16 cellular contexts compared by ENCODE assay signal in the genomic region with DNA sequence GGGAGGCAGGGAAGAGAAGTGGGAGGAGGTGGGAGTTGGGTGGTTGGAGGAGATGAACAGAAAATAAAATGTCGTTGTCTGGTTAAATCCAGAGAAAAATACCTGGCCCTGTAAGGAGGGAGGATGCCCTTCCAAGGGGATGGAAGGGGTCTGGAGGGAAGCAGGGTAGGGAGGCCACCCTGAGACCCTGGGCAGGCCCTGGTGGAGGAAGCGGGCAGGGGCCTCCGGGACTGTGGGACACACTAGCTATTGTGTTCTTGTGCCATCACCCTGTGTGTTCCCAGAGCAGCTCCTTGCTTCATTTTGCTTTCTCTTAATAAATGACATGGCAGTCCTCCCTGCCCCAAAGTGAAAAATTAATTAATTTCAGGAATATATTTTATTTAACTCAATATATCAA. TPM values are rescaled to one million over a fixed set of nuclear protein-coding genes. Genes with fewer than 3 reads are reported as not detected.
DNase-seq lines count a peak whose midpoint lies in the region; ATAC-seq and TF ChIP-seq lines count a peak whose summit lies in the region.
"Had no signal": no experiment of that assay in that cellular context is flagged by ENCODE, and none has a peak within 500 bp of the region (broad histone marks: within the 10 kb centered on the region; RNA-seq: fewer than 3 reads in every experiment).

No MANE protein-coding gene starts in this region.

- intact Hi-C loops in IMR-90 (cut with micrococcal nuclease) = loop anchor here (2.0 kb wide), 1 partner anchor 250 kb away; no protein-coding TSS in a partner anchor

- no peak overlapping the region for H4K91ac ChIP-seq in IMR-90 (ENCODE audit: insufficient read depth, low read depth, low read length)

- no peak overlapping the region for H3K4me3 Mint-ChIP-seq in activated CD4-positive, alpha-beta T cell treated with anti-CD3 and anti-CD28 coated beads, Interleukin-2, amount 10 ng/mL, durations not matched to agents 7 days and 5 days
- peak overlapping the region; percentile 35 for H3K4me3 Mint-ChIP-seq in activated naive CD8-positive, alpha-beta T cell treated with anti-CD3 and anti-CD28 coated beads, Interleukin-2, amount 10 ng/mL, durations not matched to agents 7 days and 5 days
- H3K4me3 Mint-ChIP-seq: H9 had no signal

- peaks cover 79% of the 10 kb centered on the region for H3K4me1 Mint-ChIP-seq in activated CD4-positive, alpha-beta T cell treated with anti-CD3 and anti-CD28 coated beads, Interleukin-2, amount 10 ng/mL, durations not matched to agents 7 days and 5 days
- peaks cover 58% of the 10 kb centered on the region for H3K4me1 Mint-ChIP-seq in activated naive CD8-positive, alpha-beta T cell treated with anti-CD3 and anti-CD28 coated beads, Interleukin-2, amount 10 ng/mL, durations not matched to agents 7 days and 5 days
- H3K4me1 Mint-ChIP-seq: H9 had no signal

- H3K4ac ChIP-seq in IMR-90 (ENCODE audit: low read depth, low read length) = no peak overlapping the region

- no peaks in the 10 kb centered on the region for H3K79me1 ChIP-seq in IMR-90 (ENCODE audit: low read depth in 1 of 2, low read length in 2 of 2)

- H3K36me3 Mint-ChIP-seq in activated CD4-positive, alpha-beta T cell treated with anti-CD3 and anti-CD28 coated beads, Interleukin-2, amount 10 ng/mL, durations not matched to agents 7 days and 5 days (ENCODE audit: low read depth) = peaks cover 29% of the 10 kb centered on the region
- H3K36me3 Mint-ChIP-seq in activated naive CD8-positive, alpha-beta T cell treated with anti-CD3 and anti-CD28 coated beads, Interleukin-2, amount 10 ng/mL, durations not matched to agents 7 days and 5 days = peaks cover 9% of the 10 kb centered on the region

- no peak overlapping the region for H3K4me3 ChIP-seq in IMR-90 (ENCODE audit: insufficient read depth, low read depth, low read length)
- H3K4me3 ChIP-seq in parathyroid adenoma (ENCODE audit: low read depth, low read length) = no peak overlapping the region
- H3K4me3 ChIP-seq: sigmoid colon, tibial artery had no signal

- H3K4me1 ChIP-seq in IMR-90 (ENCODE audit: control insufficient read depth, insufficient read depth, low read length) = peaks cover 2% of the 10 kb centered on the region; the same call in 1 of the 2 replicates
- no peaks in the 10 kb centered on the region for H3K4me1 ChIP-seq in parathyroid adenoma

- TF ChIP-seq CTCF in IMR-90 (conservative IDR thresholded peaks at IDR 0.05; ENCODE audit: low read depth, low read length) (no peak), parathyroid adenoma (IDR thresholded peaks at IDR 0.05) (no peak)

- WGBS in IMR-90 (ENCODE audit: extremely low coverage in 2 of 2, insufficient read length in 1 of 2), 2 experiments = 83% methylated on average over 1 of the region's 3 CpGs; no CpG with 5 or more reads in 1 of the 2 experiments

- no peak overlapping the region for H3K23ac ChIP-seq in IMR-90 (ENCODE audit: low read depth, low read length)

- H3K27me3 ChIP-seq in IMR-90 (ENCODE audit: control insufficient read depth, insufficient read depth, low read length) (no peaks in the 10 kb centered on the region), parathyroid adenoma (ENCODE audit: control insufficient read depth, insufficient read depth, low read length) (no peaks in the 10 kb centered on the region)
- H3K27me3 ChIP-seq: sigmoid colon, tibial artery had no signal

- H3K56ac ChIP-seq in IMR-90 (ENCODE audit: extremely low read depth, insufficient read depth, low read length) = no peak overlapping the region

- H3K9me1 ChIP-seq in IMR-90 (ENCODE audit: insufficient read depth, low read length) = no peaks in the 10 kb centered on the region

- H2AK5ac ChIP-seq in IMR-90 (ENCODE audit: low read depth, low read length) = no peak overlapping the region

- H2BK120ac ChIP-seq in IMR-90 (ENCODE audit: low read depth, low read length) = no peak overlapping the region

- no peak overlapping the region for H3K18ac ChIP-seq in IMR-90 (ENCODE audit: low read depth, low read length)

- no peak overlapping the region; the same call in 2 of the 3 replicates for H2BK15ac ChIP-seq in IMR-90 (ENCODE audit: low read depth, low read length)

- H3K27me3 Mint-ChIP-seq in activated CD4-positive, alpha-beta T cell treated with anti-CD3 and anti-CD28 coated beads, Interleukin-2, amount 10 ng/mL, durations not matched to agents 7 days and 5 days = no peaks in the 10 kb centered on the region
- no peaks in the 10 kb centered on the region for H3K27me3 Mint-ChIP-seq in activated naive CD8-positive, alpha-beta T cell treated with anti-CD3 and anti-CD28 coated beads, Interleukin-2, amount 10 ng/mL, durations not matched to agents 7 days and 5 days

- H4K5ac ChIP-seq in IMR-90 (ENCODE audit: low read depth, low read length) = no peak overlapping the region

- in situ Hi-C loops in IMR-90 (cut with MboI; ENCODE audit: low sequenced_read_pairs) (loop anchor here (5.0 to 25.0 kb wide), 2 partner anchors 401 to 896 kb away; no protein-coding TSS in a partner anchor), G401 (cut with HindIII; ENCODE audit: low sequenced_read_pairs) (no loop called here)

- no peaks in the 10 kb centered on the region for H3K36me3 ChIP-seq in IMR-90 (ENCODE audit: control insufficient read depth, insufficient read depth, low read length)
- no peaks in the 10 kb centered on the region for H3K36me3 ChIP-seq in parathyroid adenoma (ENCODE audit: control insufficient read depth, insufficient read depth, low read length)
- H3K36me3 ChIP-seq: sigmoid colon, tibial artery had no signal

- no peaks in the 10 kb centered on the region for H4K20me1 ChIP-seq in IMR-90 (ENCODE audit: insufficient read depth, low read length)

- BruUV-seq in IMR-90 (replicated peaks; lab: Mats Ljungman, UMichigan) = no TSS peak

- no peaks in the 10 kb centered on the region for H3K79me2 ChIP-seq in parathyroid adenoma

- no peak overlapping the region for H2BK5ac ChIP-seq in IMR-90 (ENCODE audit: low read depth, low read length, poor library complexity, severe bottlenecking)

- H3K9me3 Mint-ChIP-seq in activated CD4-positive, alpha-beta T cell treated with anti-CD3 and anti-CD28 coated beads, Interleukin-2, amount 10 ng/mL, durations not matched to agents 7 days and 5 days = peaks cover 5% of the 10 kb centered on the region
- H3K9me3 Mint-ChIP-seq in activated naive CD8-positive, alpha-beta T cell treated with anti-CD3 and anti-CD28 coated beads, Interleukin-2, amount 10 ng/mL, durations not matched to agents 7 days and 5 days = no peaks in the 10 kb centered on the region
- H3K9me3 Mint-ChIP-seq: H9 had no signal

- peak overlapping the region; percentile 60 for H2AFZ ChIP-seq in IMR-90 (replicated peaks; ENCODE audit: low read length, poor library complexity)
- peak overlapping the region; percentile 37 for H2AFZ ChIP-seq in parathyroid adenoma

- H3K9me3 ChIP-seq in IMR-90 (ENCODE audit: control insufficient read depth, insufficient read depth, low read length) (no peaks in the 10 kb centered on the region), parathyroid adenoma (ENCODE audit: control insufficient read depth, low read length) (no peaks in the 10 kb centered on the region)
- H3K9me3 ChIP-seq: sigmoid colon, tibial artery had no signal

- ATAC-seq in IMR-90 (ENCODE audit: low read depth) (no peak), GM18867 (IDR thresholded peaks at IDR 0.05; ENCODE audit: unreplicated experiment) (no peak), GM21825 (IDR thresholded peaks at IDR 0.05; ENCODE audit: unreplicated experiment) (no peak)
- no peak for ATAC-seq in activated naive CD8-positive, alpha-beta T cell treated with anti-CD3 and anti-CD28 coated beads, Interleukin-2, amount 10 ng/mL, durations not matched to agents 7 days and 5 days (ENCODE audit: low read depth)

- H2AK9ac ChIP-seq in IMR-90 (replicated peaks; ENCODE audit: low read depth, low read length, poor library complexity) = no peak overlapping the region

- no peak for TF ChIP-seq POLR2A in IMR-90 (IDR thresholded peaks at IDR 0.05; ENCODE audit: low read depth, low read length)

- dilution Hi-C loops in IMR-90 (cut with HindIII; ENCODE audit: low sequenced_read_pairs, unreplicated experiment) = no loop called here

- no peak overlapping the region; a peak in 1 of 4 replicates for H4K8ac ChIP-seq in IMR-90 (ENCODE audit: low read depth in 2 of 2, low read length in 2 of 2)

- no peak overlapping the region for H3K27ac ChIP-seq in IMR-90 (ENCODE audit: insufficient read depth, low read length)
- no peak overlapping the region for H3K27ac ChIP-seq in parathyroid adenoma
- H3K27ac ChIP-seq: coronary artery, sigmoid colon, tibial artery had no signal

- no peak for TF ChIP-seq RAD21 in IMR-90 (IDR thresholded peaks at IDR 0.05; ENCODE audit: low read length)

- no peak overlapping the region for H3K14ac ChIP-seq in IMR-90 (replicated peaks; ENCODE audit: low read depth, low read length)

- CTCF ChIA-PET in activated CD4-positive, alpha-beta T cell treated with anti-CD3 and anti-CD28 coated beads, Interleukin-2, amount 10 ng/mL, durations not matched to agents 7 days and 5 days (lab: Charles Lee) = interaction anchor here (0.6 to 24.7 kb wide), 12 partner anchors 9 to 1007 kb away, joined by 3 to 350 read pairs (median 4); partner anchors contain the start of gene PIK3R1
- CTCF ChIA-PET in IMR-90 (lab: Yijun Ruan, JAX) = interaction anchor here (0.6 kb wide), 2 partner anchors 44 to 279 kb away, joined by 3 to 4 read pairs; no protein-coding TSS in a partner anchor

- DNase-seq in activated CD4-positive, alpha-beta T cell treated with anti-CD3 and anti-CD28 coated beads, Interleukin-2, amount 10 ng/mL, durations not matched to agents 7 days and 5 days = no peak
- no peak for DNase-seq in activated CD4-positive, alpha-beta T cell treated with anti-CD3 and anti-CD28 coated beads for 1 hour
- DNase-seq in IMR-90 = no peak
- DNase-seq in activated naive CD8-positive, alpha-beta T cell treated with anti-CD3 and anti-CD28 coated beads, Interleukin-2, amount 10 ng/mL, durations not matched to agents 7 days and 5 days = no peak
- DNase-seq in G401 (ENCODE audit: low spot score) = no peak
- DNase-seq: activated CD4-positive, CD25-positive, alpha-beta regulatory T cell treated with anti-CD3 and anti-CD28 coated beads, Interleukin-2, amount 50 U/mL, for 72 hours; H9 had no signal

- no peak overlapping the region for H3K4me2 ChIP-seq in IMR-90 (ENCODE audit: low read depth, low read length)
- no peak overlapping the region for H3K4me2 ChIP-seq in parathyroid adenoma (ENCODE audit: low read length)

- POLR2A ChIA-PET in activated CD4-positive, alpha-beta T cell treated with anti-CD3 and anti-CD28 coated beads, Interleukin-2, amount 10 ng/mL, durations not matched to agents 7 days and 5 days (lab: Charles Lee) = no interaction called here
- POLR2A ChIA-PET in IMR-90 (lab: Charles Lee; ENCODE audit: unreplicated experiment) = no interaction called here
- POLR2A ChIA-PET in activated naive CD8-positive, alpha-beta T cell treated with anti-CD3 and anti-CD28 coated beads, Interleukin-2, amount 10 ng/mL, durations not matched to agents 7 days and 5 days (lab: Charles Lee) = interaction anchor here (3.1 to 13.8 kb wide), 4 partner anchors 8 to 51 kb away, joined by 19 to 341 read pairs (median 40); no protein-coding TSS in a partner anchor

- H2BK20ac ChIP-seq in IMR-90 (ENCODE audit: low read depth, low read length) = no peak overlapping the region

- peak overlapping the region; percentile 96 for H3K27ac Mint-ChIP-seq in activated CD4-positive, alpha-beta T cell treated with anti-CD3 and anti-CD28 coated beads, Interleukin-2, amount 10 ng/mL, durations not matched to agents 7 days and 5 days
- H3K27ac Mint-ChIP-seq in activated naive CD8-positive, alpha-beta T cell treated with anti-CD3 and anti-CD28 coated beads, Interleukin-2, amount 10 ng/mL, durations not matched to agents 7 days and 5 days = peak overlapping the region; percentile 88
- H3K27ac Mint-ChIP-seq: H9 had no signal

- H3K9ac ChIP-seq in IMR-90 (ENCODE audit: low read depth, low read length) (no peak overlapping the region), parathyroid adenoma (no peak overlapping the region)

RNA-seq across cellular contexts. Expression of gene CD180, which starts 11.8 kb away (rescaled TPM):
- total RNA-seq in activated CD4-positive, alpha-beta T cell treated with anti-CD3 and anti-CD28 coated beads, Interleukin-2, amount 10 ng/mL, durations not matched to agents 7 days and 5 days = under 1 TPM; 0.17 TPM
- not detected in 2 replicates for total RNA-seq in IMR-90 (2012; rRNA removed)
- polyA plus RNA-seq in IMR-90 (2012; rRNA removed) = not detected in 2 replicates
- not detected in 2 replicates for polyA plus RNA-seq in IMR-90 (2012; cell fraction: cytosol; rRNA removed)
- polyA plus RNA-seq in IMR-90 (2012; cell fraction: nucleus; rRNA removed; ENCODE audit: low replicate concordance) = not detected in 2 replicates
- total RNA-seq in activated naive CD8-positive, alpha-beta T cell treated with anti-CD3 and anti-CD28 coated beads, Interleukin-2, amount 10 ng/mL, durations not matched to agents 7 days and 5 days = under 1 TPM; 0.57 to 0.69 TPM
- not detected in 2 replicates for total RNA-seq in G401 (2014; rRNA removed; shearing (Covaris generic))
- total RNA-seq: A673, glomerular endothelial cell, H9, HepG2 had no signal
- polyA plus RNA-seq: HepG2 had no signal
